Comparison of ENCODE assay signal across 23 cellular contexts in genomic region chr4:143643399-143643798, GRCh38. TPM values are rescaled to one million over a fixed set of nuclear protein-coding genes. Genes with fewer than 3 reads are reported as not detected.
DNase-seq lines count a peak whose midpoint lies in the region; ATAC-seq and TF ChIP-seq lines count a peak whose summit lies in the region.
"Had no signal": no experiment of that assay in that cellular context is flagged by ENCODE, and none has a peak within 500 bp of the region (broad histone marks: within the 10 kb centered on the region; RNA-seq: fewer than 3 reads in every experiment).

No MANE protein-coding gene starts in this region.

- TF ChIP-seq CTCF in breast epithelium (IDR thresholded peaks at IDR 0.05) = no peak

- H3K27me3 ChIP-seq in breast epithelium = no peaks in the 10 kb centered on the region
- H3K27me3 ChIP-seq: BE2C; BLaER1 treated with 17β-estradiol and CSF1 and Interleukin-3, amounts not matched to agents 10 nM and 100 nM had no signal

- peaks cover 0 to 10% of the 10 kb centered on the region in 2 donors for H3K9me3 ChIP-seq in breast epithelium
- H3K9me3 ChIP-seq: BE2C had no signal

- DNase-seq in breast epithelium (ENCODE audit: low spot score in 2 of 2) = no peak
- no peak for DNase-seq in activated naive CD4-positive, alpha-beta T cell (lab: John Stamatoyannopoulos, UW)
- DNase-seq in activated CD8-positive, alpha-beta memory T cell treated with anti-CD3 and anti-CD28 coated beads for 24 hours = no peak
- DNase-seq: AML-193; BE2C; CD4-positive, alpha-beta T cell; CD8-positive, alpha-beta memory T cell; DMS 273 treated with DMSO at 0.1 percent for 48 hours; DMS79; EL; GDM1; H9 had no signal

- ATAC-seq in GM18502 (IDR thresholded peaks at IDR 0.05; ENCODE audit: poor library complexity, unreplicated experiment) (peak; percentile 70), GM18909 (IDR thresholded peaks at IDR 0.05; ENCODE audit: poor library complexity, unreplicated experiment) (peak; percentile 44), HG02938 (IDR thresholded peaks at IDR 0.05; ENCODE audit: unreplicated experiment) (peak; percentile 77), HG03442 (IDR thresholded peaks at IDR 0.05; ENCODE audit: unreplicated experiment) (peak; percentile 50), GM19452 (IDR thresholded peaks at IDR 0.05; ENCODE audit: unreplicated experiment) (no peak)
- ATAC-seq: GM12878, GM23338, HCT116 had no signal

- TF ChIP-seq POLR2A in breast epithelium (IDR thresholded peaks at IDR 0.05) = no peak

- H3K4me3 ChIP-seq in breast epithelium = no peak overlapping the region
- H3K4me3 ChIP-seq: BLaER1 treated with 17β-estradiol and CSF1 and Interleukin-3, amounts not matched to agents 10 nM and 100 nM; GM12878; GM23338 had no signal

- no peak overlapping the region for H3K27ac ChIP-seq in breast epithelium
- H3K27ac ChIP-seq: 22Rv1; BLaER1 treated with 17β-estradiol and CSF1 and Interleukin-3, amounts not matched to agents 10 nM and 100 nM had no signal

- H3K36me3 ChIP-seq in breast epithelium = no peaks in the 10 kb centered on the region
- H3K36me3 ChIP-seq: BE2C had no signal

- intact Hi-C loops in breast epithelium (cut with DNase I; ENCODE audit: low total_unique reads) = no loop called here

- no peaks in the 10 kb centered on the region for H3K4me1 ChIP-seq in breast epithelium
- H3K4me1 ChIP-seq: BE2C; BLaER1 treated with 17β-estradiol and CSF1 and Interleukin-3, amounts not matched to agents 10 nM and 100 nM had no signal

RNA-seq across cellular contexts. Expression of gene FREM3, which starts 57.1 kb away (rescaled TPM):
- total RNA-seq in breast epithelium = under 1 TPM in 1 of 3 donors, not detected in 2; 0.15 TPM
- total RNA-seq: CD4-positive, alpha-beta T cell; CD8-positive, alpha-beta memory T cell; GM12878; H4; H9 had no signal
